In the genomic region with DNA sequence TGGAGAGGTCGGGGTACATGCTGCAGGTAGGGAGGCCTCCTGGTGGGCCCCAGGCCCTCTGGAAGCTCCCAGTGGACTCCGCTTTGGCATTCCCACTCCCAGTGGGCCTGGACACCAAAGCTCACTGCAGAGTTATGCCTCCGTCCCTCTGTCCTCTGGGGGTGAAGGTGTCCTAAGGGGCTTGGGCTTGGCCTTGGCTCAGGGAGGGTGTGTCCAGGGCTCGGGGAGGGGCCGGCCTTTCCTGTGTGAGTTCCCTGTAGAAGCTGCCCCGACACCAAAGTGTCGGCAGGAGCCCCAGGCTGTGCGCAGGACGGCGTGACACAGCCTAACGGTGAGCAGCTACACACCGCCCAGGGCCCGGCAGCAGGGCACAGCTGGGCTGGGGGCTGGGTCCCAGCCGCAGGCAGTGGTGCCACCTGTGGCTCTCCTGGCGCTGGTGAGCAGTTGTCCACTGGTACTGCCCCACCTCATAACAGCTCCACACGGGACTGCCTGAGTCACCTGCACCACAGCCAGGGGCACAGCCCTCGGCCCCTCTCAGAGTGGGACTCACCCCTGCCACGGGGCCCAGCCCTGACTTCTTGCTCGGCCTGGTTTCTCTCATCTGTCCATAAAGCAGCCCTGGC, we compare ENCODE assay signal across 23 cellular contexts.
"Had no signal": no experiment of that assay in that cellular context is flagged by ENCODE, and none has a peak within 500 bp of the region (broad histone marks: within the 10 kb centered on the region; RNA-seq: fewer than 3 reads in every experiment).

No MANE protein-coding gene starts in this region.

- H3K27ac ChIP-seq: epithelial cell of prostate, gastrocnemius medialis, heart left ventricle, parathyroid adenoma, sigmoid colon, suprapubic skin, transverse colon, vagina had no signal

- H3K9ac ChIP-seq: parathyroid adenoma had no signal

- H3K4me3 Mint-ChIP-seq: dendritic cell treated with granulocyte-macrophage colony-stimulating factor and Interleukin-4, amounts not matched to agents 40 ng/mL and 50 ng/mL, for 4 days; endodermal cell; memory B cell; natural killer cell; stimulated activated memory B cell treated with anti-CD40 and anti-IgM and Interleukin-4, amounts not matched to agents 10 μg/mL and 1 μg/mL and 100 μg/mL, for 72 hours; stimulated activated naive CD8-positive, alpha-beta T cell treated with anti-CD3 and anti-CD28 coated beads, Interleukin-15, Interleukin-2, amounts not matched to agents 100 ng/mL and 50 ng/mL, for 24 hours had no signal

- H3K9me3 ChIP-seq: gastrocnemius medialis, heart left ventricle, sigmoid colon, suprapubic skin, transverse colon, vagina had no signal

- H3K27me3 Mint-ChIP-seq: dendritic cell treated with granulocyte-macrophage colony-stimulating factor and Interleukin-4, amounts not matched to agents 40 ng/mL and 50 ng/mL, for 4 days; memory B cell; progenitor cell of endocrine pancreas; stimulated activated memory B cell treated with anti-CD40 and anti-IgM and Interleukin-4, amounts not matched to agents 10 μg/mL and 1 μg/mL and 100 μg/mL, for 72 hours; stimulated activated naive CD8-positive, alpha-beta T cell treated with anti-CD3 and anti-CD28 coated beads, Interleukin-15, Interleukin-2, amounts not matched to agents 100 ng/mL and 50 ng/mL, for 24 hours had no signal

- H3K4me3 ChIP-seq: gastrocnemius medialis, heart left ventricle, lung, sigmoid colon, suprapubic skin, transverse colon, vagina had no signal

- H3K27ac Mint-ChIP-seq: dendritic cell treated with granulocyte-macrophage colony-stimulating factor and Interleukin-4, amounts not matched to agents 40 ng/mL and 50 ng/mL, for 4 days; endodermal cell; memory B cell; natural killer cell; progenitor cell of endocrine pancreas; stimulated activated memory B cell treated with anti-CD40 and anti-IgM and Interleukin-4, amounts not matched to agents 10 μg/mL and 1 μg/mL and 100 μg/mL, for 72 hours; stimulated activated naive CD8-positive, alpha-beta T cell treated with anti-CD3 and anti-CD28 coated beads, Interleukin-15, Interleukin-2, amounts not matched to agents 100 ng/mL and 50 ng/mL, for 24 hours had no signal

- H3K9me3 Mint-ChIP-seq: dendritic cell treated with granulocyte-macrophage colony-stimulating factor and Interleukin-4, amounts not matched to agents 40 ng/mL and 50 ng/mL, for 4 days; endodermal cell; natural killer cell; stimulated activated naive CD8-positive, alpha-beta T cell treated with anti-CD3 and anti-CD28 coated beads, Interleukin-15, Interleukin-2, amounts not matched to agents 100 ng/mL and 50 ng/mL, for 24 hours had no signal

- H3K36me3 Mint-ChIP-seq: natural killer cell had no signal

- ATAC-seq: esophagus mucosa; gastrocnemius medialis; heart left ventricle; natural killer cell; stimulated activated memory B cell treated with anti-CD40 and anti-IgM and Interleukin-4, amounts not matched to agents 10 μg/mL and 1 μg/mL and 100 μg/mL, for 72 hours had no signal

- DNase-seq: effector CD8-positive, alpha-beta T cell; endodermal cell; foreskin fibroblast; gastrocnemius medialis; heart left ventricle; hippocampal formation; islet precursor cell; natural killer cell; sigmoid colon; stimulated activated CD4-positive, alpha-beta T cell treated with anti-CD3 and anti-CD28 coated beads, Interleukin-2, amount 100 ng/mL, for 24 hours; stimulated activated CD4-positive, alpha-beta T cell treated with anti-CD3 and anti-CD28 coated beads, Interleukin-4, amount 100 ng/mL, for 24 hours; transverse colon had no signal

- H3K27me3 ChIP-seq: gastrocnemius medialis, heart left ventricle, sigmoid colon, suprapubic skin, transverse colon, vagina had no signal
